ENCODE assay signal across 8 cellular contexts in genomic region chr1:236603896-236604217, GRCh38. TPM values are rescaled to one million over a fixed set of nuclear protein-coding genes. Genes with fewer than 3 reads are reported as not detected.
DNase-seq lines count a peak whose midpoint lies in the region; ATAC-seq and TF ChIP-seq lines count a peak whose summit lies in the region.

No MANE protein-coding gene starts in this region.

- H3K9me3 ChIP-seq in body of pancreas (no peaks in the 10 kb centered on the region), upper lobe of right lung (no peaks in the 10 kb centered on the region)

- 0 to 2% methylated on average over 12 to 16 of the region's 16 CpGs for WGBS in body of pancreas, 2 donors
- WGBS in lower leg skin, 2 donors, result 0 to 1% methylated on average over 16 of the region's 16 CpGs

- H3K4me3 ChIP-seq in AG09309 (ENCODE audit: control insufficient read depth, low read depth, low read length) (peak overlapping the region; percentile 85), body of pancreas (peak overlapping the region; percentile 71 to 82), lower leg skin (ENCODE audit: low read depth, poor library complexity, severe bottlenecking) (peak overlapping the region; percentile 80), upper lobe of right lung (peak overlapping the region; percentile 93)

- no peak for TF ChIP-seq CTCF in AG09309 (IDR thresholded peaks at IDR 0.05; ENCODE audit: control insufficient read depth, insufficient read depth, low read depth, low read length, missing control alignments)
- no peak for TF ChIP-seq CTCF in body of pancreas (IDR thresholded peaks at IDR 0.05)
- no peak for TF ChIP-seq CTCF in lower leg skin (IDR thresholded peaks at IDR 0.05)
- TF ChIP-seq CTCF in upper lobe of right lung (IDR thresholded peaks at IDR 0.05), result no peak

- ATAC-seq in GM18870 (IDR thresholded peaks at IDR 0.05; ENCODE audit: unreplicated experiment) (peak; percentile 3), body of pancreas (no peak), upper lobe of right lung (no peak), GM21526 (IDR thresholded peaks at IDR 0.05; ENCODE audit: low FRiP score, unreplicated experiment) (no peak)

- H3K4me1 ChIP-seq in body of pancreas, result peaks cover 30% of the 10 kb centered on the region
- H3K4me1 ChIP-seq in upper lobe of right lung, result peaks cover 8% of the 10 kb centered on the region

- TF ChIP-seq POLR2A in body of pancreas (IDR thresholded peaks at IDR 0.05), result no peak
- no peak for TF ChIP-seq POLR2A in lower leg skin (IDR thresholded peaks at IDR 0.05)

- no peak for DNase-seq in AG09309 (ENCODE audit: low read depth)
- peak; percentile 48 for DNase-seq in LHCN-M2 (ENCODE audit: low read depth)
- DNase-seq in body of pancreas, result peak in 1 of 4 donors; percentile 7
- DNase-seq in lower leg skin (ENCODE audit: low spot score in 2 of 2), result no peak
- no peak for DNase-seq in upper lobe of right lung
- no peak for DNase-seq in NCI-H524 treated with DMSO at 0.1 percent for 48 hours (lab: John Stamatoyannopoulos, UW)

- H3K27ac ChIP-seq in body of pancreas, result peak overlapping the region in 3 of 4 donors; percentile 70 to 87 (median 85)
- H3K27ac ChIP-seq in upper lobe of right lung, result peak overlapping the region; percentile 79

- H3K36me3 ChIP-seq in body of pancreas (replicated peaks in 1 of 2; ENCODE audit: insufficient read depth in 1 of 2, low read depth in 2 of 2), result peaks cover 0 to 7% of the 10 kb centered on the region in 2 donors
- peaks cover 16% of the 10 kb centered on the region for H3K36me3 ChIP-seq in upper lobe of right lung

- H3K27me3 ChIP-seq in body of pancreas, result no peaks in the 10 kb centered on the region
- no peaks in the 10 kb centered on the region for H3K27me3 ChIP-seq in upper lobe of right lung

- intact Hi-C loops in body of pancreas (cut with DNase I) (no loop called here), lower leg skin (cut with DNase I; ENCODE audit: low total_unique reads) (no loop called here), upper lobe of right lung (cut with DNase I) (no loop called here)

RNA-seq across cellular contexts. Expression of gene HEATR1, which starts 0.5 kb away (rescaled TPM):
- total RNA-seq in LHCN-M2 (2014; rRNA removed) (34.3 and 39.1 TPM in 2 replicates), body of pancreas (10 to 100 TPM; 11.9 to 25.7 TPM), lower leg skin (10 to 100 TPM; 12.7 to 18.3 (median 16.8) TPM), upper lobe of right lung (23.6 TPM)
- 7.4 TPM for polyA plus RNA-seq in LHCN-M2 (2012)
